ENCODE assay signal across 8 cellular contexts in the genomic region with DNA sequence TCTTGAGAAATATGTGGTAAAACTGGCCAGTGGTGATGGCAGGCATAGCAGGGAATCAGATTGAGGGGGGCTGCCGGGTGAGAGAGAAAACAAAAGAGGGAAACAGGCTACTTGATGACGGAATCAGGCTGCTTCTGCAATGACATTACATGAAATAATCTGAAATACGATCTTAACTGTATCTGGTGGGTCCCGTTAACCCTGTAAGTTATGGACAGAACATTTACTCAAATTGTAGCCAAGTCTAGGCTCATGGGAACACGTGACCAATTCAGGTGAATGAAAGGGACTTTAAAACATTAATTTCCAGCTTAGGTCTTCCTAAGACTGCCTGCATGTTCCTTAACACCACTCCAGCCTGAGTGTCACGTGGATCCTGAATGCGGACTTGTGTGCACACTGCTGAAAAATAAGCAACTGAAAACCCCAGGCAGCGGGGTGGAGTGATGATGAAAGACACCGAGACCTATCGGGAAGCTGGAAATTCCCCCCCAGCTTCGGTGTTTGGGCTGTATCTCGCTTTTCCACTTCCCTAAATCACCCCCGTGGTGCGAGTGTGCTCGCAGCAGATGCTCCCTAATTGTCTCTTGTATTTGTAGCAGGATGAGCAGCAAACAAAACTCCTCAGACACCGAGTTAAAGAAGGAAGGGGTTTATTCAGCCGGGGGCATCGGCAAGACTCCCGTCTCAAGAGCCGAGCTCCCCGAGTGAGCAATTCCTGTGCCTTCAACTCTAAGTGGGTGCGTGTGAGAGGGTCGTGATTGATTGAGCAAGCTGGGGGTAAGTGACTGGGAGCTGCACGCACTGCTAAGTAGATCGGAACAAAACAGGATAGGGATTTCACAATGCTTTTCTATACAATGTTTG.
DNase-seq lines count a peak whose midpoint lies in the region; ATAC-seq and TF ChIP-seq lines count a peak whose summit lies in the region.

No MANE protein-coding gene starts in this region.

- TF ChIP-seq CTCF in WTC11 (IDR thresholded peaks at IDR 0.05) (no peak), transverse colon (IDR thresholded peaks at IDR 0.05) (no peak)

- no peaks in the 10 kb centered on the region for H3K9me3 ChIP-seq in transverse colon

- no peak for TF ChIP-seq POLR2A in transverse colon (IDR thresholded peaks at IDR 0.05)

- H3K27me3 Mint-ChIP-seq in activated T-cell treated with anti-CD3 and anti-CD28 coated beads, Interleukin-2, amount 50 U/mL, for 72 hours (ENCODE audit: low read depth), result peaks cover 68% of the 10 kb centered on the region
- peaks cover 57% of the 10 kb centered on the region for H3K27me3 Mint-ChIP-seq in WTC11 (ENCODE audit: low read depth)

- peaks cover 25% of the 10 kb centered on the region for H3K4me1 Mint-ChIP-seq in activated T-cell treated with anti-CD3 and anti-CD28 coated beads, Interleukin-2, amount 50 U/mL, for 72 hours (ENCODE audit: low read depth)
- H3K4me1 Mint-ChIP-seq in WTC11, result peaks cover 16% of the 10 kb centered on the region

- no peak for DNase-seq in activated T-cell treated with anti-CD3 and anti-CD28 coated beads, Interleukin-2, amount 50 U/mL, for 72 hours
- DNase-seq in activated T-cell treated with anti-CD3 and anti-CD28 coated beads for 4 hours (no peak), WTC11 (ENCODE audit: low spot score) (no peak), left colon (peak; percentile 40 to 66), transverse colon (peak; percentile 38)
- DNase-seq in effector CD4-positive, alpha-beta T cell, result no peak

- peaks cover 18 to 26% (median 23%) of the 10 kb centered on the region in 4 donors for H3K4me1 ChIP-seq in transverse colon

- H3K36me3 ChIP-seq in transverse colon, result no peaks in the 10 kb centered on the region

- peak overlapping the region in 1 of 4 donors; percentile 27 for H3K4me3 ChIP-seq in transverse colon

- intact Hi-C loops in left colon (cut with DNase I, micrococcal nuclease), result no loop called here
- intact Hi-C loops in transverse colon (cut with DNase I; ENCODE audit: low total_unique reads), result no loop called here

- peaks cover 2 to 3% of the 10 kb centered on the region in 2 donors for H3K36me3 Mint-ChIP-seq in activated T-cell treated with anti-CD3 and anti-CD28 coated beads, Interleukin-2, amount 50 U/mL, for 72 hours (ENCODE audit: insufficient read depth in 2 of 2)
- H3K36me3 Mint-ChIP-seq in WTC11, result no peaks in the 10 kb centered on the region

- CTCF ChIA-PET in WTC11 (lab: Charles Lee), result no interaction called here

- H3K27ac ChIP-seq in transverse colon, result peak overlapping the region in 2 of 4 donors; percentile 25 to 30

- H3K4me3 Mint-ChIP-seq in activated T-cell treated with anti-CD3 and anti-CD28 coated beads, Interleukin-2, amount 50 U/mL, for 72 hours, result peak overlapping the region; percentile 74 to 80
- H3K4me3 Mint-ChIP-seq in WTC11, result peak overlapping the region; percentile 53

- WGBS in transverse colon (ENCODE audit: low coverage in 1 of 2), 2 donors, result 12 to 18% methylated on average over 6 to 25 of the region's 25 CpGs

- H3K27ac Mint-ChIP-seq in activated T-cell treated with anti-CD3 and anti-CD28 coated beads, Interleukin-2, amount 50 U/mL, for 72 hours, result no peak overlapping the region
- no peak overlapping the region for H3K27ac Mint-ChIP-seq in WTC11

- no peaks in the 10 kb centered on the region for H3K9me3 Mint-ChIP-seq in activated T-cell treated with anti-CD3 and anti-CD28 coated beads, Interleukin-2, amount 50 U/mL, for 72 hours
- no peaks in the 10 kb centered on the region for H3K9me3 Mint-ChIP-seq in WTC11

- TF ChIP-seq EP300 in transverse colon (IDR thresholded peaks at IDR 0.05; ENCODE audit: low read depth), result no peak

- peaks cover 43% of the 10 kb centered on the region for H3K27me3 ChIP-seq in transverse colon

- POLR2A ChIA-PET in WTC11 (lab: Charles Lee), result no interaction called here

- in situ Hi-C loops in transverse colon (cut with MboI; ENCODE audit: low pct_ligation_motif_present in 1 of 4, low pct_unique_long_range_greater_than_20kb in 1 of 4, low sequenced_read_pairs in 3 of 4), result no loop called here

- ATAC-seq in activated T-cell treated with anti-CD3 and anti-CD28 coated beads, Interleukin-2, amount 50 U/mL, for 72 hours (replicated peaks in 1 of 2), result no peak
- ATAC-seq in WTC11 (no peak), left colon (peak; percentile 56), GM18870 (IDR thresholded peaks at IDR 0.05; ENCODE audit: unreplicated experiment) (no peak), GM19455 (IDR thresholded peaks at IDR 0.05; ENCODE audit: unreplicated experiment) (no peak)

TF ChIP-seq in WTC11, 78 proteins besides CTCF, POLR2A, EP300 and RAD21:
- TF ChIP-seq ELF4 (CRISPR knock-in tag; IDR thresholded peaks at IDR 0.05; ENCODE audit: low read depth) (no peak), NR1H2 (CRISPR knock-in tag; IDR thresholded peaks at IDR 0.05) (no peak), ZNF317 (CRISPR knock-in tag; IDR thresholded peaks at IDR 0.05; ENCODE audit: borderline replicate concordance, low read depth) (no peak), GABPB1 (CRISPR knock-in tag; IDR thresholded peaks at IDR 0.05) (peak; percentile 52; the same call in 1 of the 2 replicates)
- TF ChIP-seq, protein P1, sequence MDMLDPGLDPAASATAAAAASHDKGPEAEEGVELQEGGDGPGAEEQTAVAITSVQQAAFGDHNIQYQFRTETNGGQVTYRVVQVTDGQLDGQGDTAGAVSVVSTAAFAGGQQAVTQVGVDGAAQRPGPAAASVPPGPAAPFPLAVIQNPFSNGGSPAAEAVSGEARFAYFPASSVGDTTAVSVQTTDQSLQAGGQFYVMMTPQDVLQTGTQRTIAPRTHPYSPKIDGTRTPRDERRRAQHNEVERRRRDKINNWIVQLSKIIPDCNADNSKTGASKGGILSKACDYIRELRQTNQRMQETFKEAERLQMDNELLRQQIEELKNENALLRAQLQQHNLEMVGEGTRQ (CRISPR knock-in tag; IDR thresholded peaks at IDR 0.05), result 0 out of 2 replicates have a peak, but pooled peaks have one; percentile 44
- TF ChIP-seq, protein P2, sequence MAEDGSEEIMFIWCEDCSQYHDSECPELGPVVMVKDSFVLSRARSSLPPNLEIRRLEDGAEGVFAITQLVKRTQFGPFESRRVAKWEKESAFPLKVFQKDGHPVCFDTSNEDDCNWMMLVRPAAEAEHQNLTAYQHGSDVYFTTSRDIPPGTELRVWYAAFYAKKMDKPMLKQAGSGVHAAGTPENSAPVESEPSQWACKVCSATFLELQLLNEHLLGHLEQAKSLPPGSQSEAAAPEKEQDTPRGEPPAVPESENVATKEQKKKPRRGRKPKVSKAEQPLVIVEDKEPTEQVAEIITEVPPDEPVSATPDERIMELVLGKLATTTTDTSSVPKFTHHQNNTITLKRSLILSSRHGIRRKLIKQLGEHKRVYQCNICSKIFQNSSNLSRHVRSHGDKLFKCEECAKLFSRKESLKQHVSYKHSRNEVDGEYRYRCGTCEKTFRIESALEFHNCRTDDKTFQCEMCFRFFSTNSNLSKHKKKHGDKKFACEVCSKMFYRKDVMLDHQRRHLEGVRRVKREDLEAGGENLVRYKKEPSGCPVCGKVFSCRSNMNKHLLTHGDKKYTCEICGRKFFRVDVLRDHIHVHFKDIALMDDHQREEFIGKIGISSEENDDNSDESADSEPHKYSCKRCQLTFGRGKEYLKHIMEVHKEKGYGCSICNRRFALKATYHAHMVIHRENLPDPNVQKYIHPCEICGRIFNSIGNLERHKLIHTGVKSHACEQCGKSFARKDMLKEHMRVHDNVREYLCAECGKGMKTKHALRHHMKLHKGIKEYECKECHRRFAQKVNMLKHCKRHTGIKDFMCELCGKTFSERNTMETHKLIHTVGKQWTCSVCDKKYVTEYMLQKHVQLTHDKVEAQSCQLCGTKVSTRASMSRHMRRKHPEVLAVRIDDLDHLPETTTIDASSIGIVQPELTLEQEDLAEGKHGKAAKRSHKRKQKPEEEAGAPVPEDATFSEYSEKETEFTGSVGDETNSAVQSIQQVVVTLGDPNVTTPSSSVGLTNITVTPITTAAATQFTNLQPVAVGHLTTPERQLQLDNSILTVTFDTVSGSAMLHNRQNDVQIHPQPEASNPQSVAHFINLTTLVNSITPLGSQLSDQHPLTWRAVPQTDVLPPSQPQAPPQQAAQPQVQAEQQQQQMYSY (CRISPR knock-in tag; IDR thresholded peaks at IDR 0.05), result no peak
- TF ChIP-seq, protein P3, sequence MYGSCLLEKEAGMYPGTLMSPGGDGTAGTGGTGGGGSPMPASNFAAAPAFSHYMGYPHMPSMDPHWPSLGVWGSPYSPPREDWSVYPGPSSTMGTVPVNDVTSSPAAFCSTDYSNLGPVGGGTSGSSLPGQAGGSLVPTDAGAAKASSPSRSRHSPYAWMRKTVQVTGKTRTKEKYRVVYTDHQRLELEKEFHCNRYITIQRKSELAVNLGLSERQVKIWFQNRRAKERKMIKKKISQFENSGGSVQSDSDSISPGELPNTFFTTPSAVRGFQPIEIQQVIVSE (CRISPR knock-in tag; IDR thresholded peaks at IDR 0.05; ENCODE audit: borderline replicate concordance), result no peak

Comparison
In these comparisons a context has a peak if more than half of its experiments do, and no peak if none do; other contexts are left out.
1. DNase-seq: peak in left colon (2 of 2) and transverse colon (single experiment); none in activated T-cell treated with anti-CD3 and anti-CD28 coated beads, Interleukin-2, amount 50 U/mL, for 72 hours (0 of 2), activated T-cell treated with anti-CD3 and anti-CD28 coated beads for 4 hours (single experiment), WTC11 (single experiment) and effector CD4-positive, alpha-beta T cell (single experiment).